ENCODE assay signal across 8 cellular contexts in the genomic region with DNA sequence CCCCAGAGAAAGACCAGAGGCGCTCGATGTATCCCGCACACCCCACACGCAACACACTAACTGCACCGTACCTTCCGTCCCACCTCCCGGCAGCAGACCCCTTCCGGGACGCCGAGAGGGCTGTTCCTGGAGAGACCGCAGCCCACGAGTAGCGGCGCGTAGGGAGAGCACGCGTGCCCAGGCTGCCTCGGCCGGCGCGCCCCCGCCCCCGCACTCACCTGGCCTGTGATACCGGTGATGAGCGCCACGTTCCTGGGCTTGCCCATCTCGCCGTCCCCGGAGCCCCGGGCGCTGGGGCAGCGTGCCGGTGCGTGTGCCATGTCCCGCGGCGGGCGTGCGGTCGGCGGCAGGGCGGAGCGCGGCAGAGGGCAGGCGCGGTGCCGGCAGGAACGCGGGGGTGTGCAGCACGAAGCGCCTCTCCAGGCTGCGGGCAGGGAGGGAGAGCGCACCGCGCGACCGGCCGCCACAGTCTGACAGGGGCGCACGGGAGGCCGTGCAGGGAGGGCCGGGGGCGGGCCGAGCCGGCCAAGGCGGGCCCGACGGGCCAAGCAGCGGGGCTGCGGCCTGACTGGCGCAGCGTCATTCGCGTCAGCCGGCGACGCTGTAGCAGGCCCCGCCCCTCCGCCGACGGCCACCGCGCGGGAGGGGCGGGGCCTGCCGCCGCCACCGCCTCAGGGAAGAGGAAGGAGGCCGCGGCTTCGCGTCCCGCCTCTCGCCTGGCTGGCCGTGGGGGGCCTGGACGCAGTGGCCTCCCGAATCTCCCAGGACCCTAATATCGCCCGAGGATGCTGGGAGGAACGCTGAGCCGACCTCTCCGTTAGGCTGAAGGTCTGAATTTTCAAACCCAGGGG. TPM values are rescaled to one million over a fixed set of nuclear protein-coding genes. Genes with fewer than 3 reads are reported as not detected.
A peak's percentile ranks its signal among the peaks of the same experiment; 100 is the strongest.
DNase-seq lines count a peak whose midpoint lies in the region; TF ChIP-seq lines count a peak whose summit lies in the region.

A gene (minus strand): TSS at position 503 of the 851 bp plus-strand sequence.

- TF ChIP-seq RAD21 in SK-N-SH (IDR thresholded peaks at IDR 0.05; ENCODE audit: low read length) = no peak

- no peaks in the 10 kb centered on the region for H3K9me3 Mint-ChIP-seq in H9
- H3K9me3 Mint-ChIP-seq in activated naive CD4-positive, alpha-beta T cell treated with anti-CD3 and anti-CD28 coated beads, Interleukin-2, amount 10 ng/mL, durations not matched to agents 7 days and 5 days = no peaks in the 10 kb centered on the region

- no peaks in the 10 kb centered on the region for H3K36me3 ChIP-seq in MG63
- no peaks in the 10 kb centered on the region for H3K36me3 ChIP-seq in SK-N-SH (replicated peaks in 1 of 2; ENCODE audit: control insufficient read depth in 1 of 2, insufficient read depth in 2 of 2, low read length in 1 of 2)

- no peak within 1 kb of the TSS for H3K56ac ChIP-seq in H9 (ENCODE audit: insufficient read length, low read depth, low read length)

- POLR2A ChIA-PET in SK-N-SH (lab: Yijun Ruan, JAX) = no interaction called here

- H3K27me3 ChIP-seq in H9 (ENCODE audit: insufficient read depth, low read length) (no peaks in the 10 kb centered on the region), MG63 (no peaks in the 10 kb centered on the region), SK-N-SH (ENCODE audit: insufficient read depth) (no peaks in the 10 kb centered on the region)

- TF ChIP-seq CTCF in H9 (conservative IDR thresholded peaks at IDR 0.05) (no peak), SK-N-SH (IDR thresholded peaks at IDR 0.05) (no peak)

- no CpG with 5 or more reads among the region's 102 CpGs for WGBS in H9 (ENCODE audit: extremely low coverage, insufficient read length, low lambda C conversion rate)
- WGBS in SK-N-SH (ENCODE audit: low lambda C conversion rate) = 0% methylated on average over 11 of the region's 102 CpGs

- H3K79me2 ChIP-seq in H9 (ENCODE audit: insufficient read depth, low read length) (peaks cover 2% of the 10 kb centered on the region; the same call in 1 of the 2 replicates), SK-N-SH (ENCODE audit: insufficient read depth) (no peaks in the 10 kb centered on the region)

- no peak within 1 kb of the TSS for H3K23ac ChIP-seq in H9 (ENCODE audit: insufficient read length, low read depth, low read length)

- no peak within 1 kb of the TSS for H2BK12ac ChIP-seq in H9 (ENCODE audit: insufficient read length, low read depth, low read length)

- H3K4me1 ChIP-seq in H9 (ENCODE audit: insufficient read depth, low read length) = peaks cover 8% of the 10 kb centered on the region
- H3K4me1 ChIP-seq in SK-N-SH (ENCODE audit: control insufficient read depth in 1 of 2, insufficient read depth in 2 of 2, low read depth in 1 of 2, low read length in 1 of 2) = peaks cover 0 to 10% of the 10 kb centered on the region in 2 experiments; a peak in 1 of 4 replicates

- H4K91ac ChIP-seq in H9 (ENCODE audit: insufficient read length, low read depth, low read length) = no peak within 1 kb of the TSS

- H3K4me3 ChIP-seq in MG63 = peak within 1 kb of the TSS; percentile 66
- H3K4me3 ChIP-seq in SK-N-SH (ENCODE audit: low read depth in 2 of 2, low read length in 1 of 2) = peak within 1 kb of the TSS; percentile 82 to 98

- no peak within 1 kb of the TSS for H4K5ac ChIP-seq in H9 (ENCODE audit: insufficient read length, low read depth, low read length)

- no peak within 1 kb of the TSS for H3T11ph ChIP-seq in H9 (ENCODE audit: low read length)

- no peaks in the 10 kb centered on the region for H4K20me1 ChIP-seq in H9 (ENCODE audit: control insufficient read depth, insufficient read depth, insufficient read length)
- no peaks in the 10 kb centered on the region for H4K20me1 ChIP-seq in SK-N-SH (ENCODE audit: insufficient read depth)

- H3K18ac ChIP-seq in H9 (ENCODE audit: insufficient read length, low read depth, low read length) = peak within 1 kb of the TSS; percentile 44

- H2BK15ac ChIP-seq in H9 (ENCODE audit: low read depth, low read length) = no peak within 1 kb of the TSS

- H3K79me1 ChIP-seq in H9 (ENCODE audit: insufficient read depth, low read depth, low read length, poor library complexity, severe bottlenecking) = no peaks in the 10 kb centered on the region

- H2BK5ac ChIP-seq in H9 (ENCODE audit: insufficient read length, low read length) = no peak within 1 kb of the TSS

- peaks cover 8% of the 10 kb centered on the region for H3K23me2 ChIP-seq in H9 (ENCODE audit: insufficient read length, low read depth, low read length, poor library complexity, severe bottlenecking)

- H3K9me3 ChIP-seq in H9 (ENCODE audit: control insufficient read depth, low read depth, low read length) (no peaks in the 10 kb centered on the region), MG63 (no peaks in the 10 kb centered on the region), SK-N-SH (no peaks in the 10 kb centered on the region)

- H3K4ac ChIP-seq in H9 (ENCODE audit: low read depth, low read length) = no peak within 1 kb of the TSS

- DNase-seq in GF-D8 (lab: John Stamatoyannopoulos, UW) (peak; percentile 67), H9 (peak; percentile 86), MG63 (peak; percentile 81), SK-N-SH (peak; percentile 98), germinal center (ENCODE audit: low spot score) (peak; percentile 97), occipital lobe (lab: John Stamatoyannopoulos, UW) (peak; percentile 84), superior temporal gyrus (ENCODE audit: extremely low spot score) (peak; percentile 88)
- peak; percentile 86 for DNase-seq in activated naive CD4-positive, alpha-beta T cell treated with anti-CD3 and anti-CD28 coated beads, Interleukin-2, amount 10 ng/mL, durations not matched to agents 7 days and 5 days

- peak within 1 kb of the TSS; percentile 75 for H3K14ac ChIP-seq in H9 (ENCODE audit: insufficient read depth, low read length)

- no peaks in the 10 kb centered on the region for H3F3A ChIP-seq in SK-N-SH (replicated peaks; ENCODE audit: insufficient read depth)

- no peak within 1 kb of the TSS for H4K8ac ChIP-seq in H9 (replicated peaks; ENCODE audit: insufficient read length, low read depth, low read length)

- H3K9me2 ChIP-seq in SK-N-SH = no peaks in the 10 kb centered on the region

- H2AFZ ChIP-seq in H9 (ENCODE audit: low read length) (peak within 1 kb of the TSS; percentile 35), SK-N-SH (ENCODE audit: low read depth) (peak within 1 kb of the TSS; percentile 99)

- H3K27me3 Mint-ChIP-seq in H9 (ENCODE audit: low read depth) = peaks cover 9% of the 10 kb centered on the region; the same call in 1 of the 2 replicates
- no peaks in the 10 kb centered on the region for H3K27me3 Mint-ChIP-seq in activated naive CD4-positive, alpha-beta T cell treated with anti-CD3 and anti-CD28 coated beads, Interleukin-2, amount 10 ng/mL, durations not matched to agents 7 days and 5 days

- no peak within 1 kb of the TSS for H2BK20ac ChIP-seq in H9 (ENCODE audit: low read depth, low read length, poor library complexity, severe bottlenecking)

- H3K36me3 Mint-ChIP-seq in H9 (ENCODE audit: insufficient read depth in 1 of 3, low read depth in 3 of 3) = no peaks in the 10 kb centered on the region; a peak in 2 of 7 replicates
- peaks cover 19% of the 10 kb centered on the region for H3K36me3 Mint-ChIP-seq in activated naive CD4-positive, alpha-beta T cell treated with anti-CD3 and anti-CD28 coated beads, Interleukin-2, amount 10 ng/mL, durations not matched to agents 7 days and 5 days

- CTCF ChIA-PET in SK-N-SH (lab: Yijun Ruan, JAX) = interaction anchor here (0.9 to 1.5 kb wide), 2 partner anchors 639 to 649 kb away, joined by 3 to 6 read pairs; no protein-coding TSS in a partner anchor
- CTCF ChIA-PET in activated naive CD4-positive, alpha-beta T cell treated with anti-CD3 and anti-CD28 coated beads, Interleukin-2, amount 10 ng/mL, durations not matched to agents 7 days and 5 days (lab: Charles Lee) = no interaction called here

- H2AK5ac ChIP-seq in H9 (ENCODE audit: insufficient read length, low read length) = no peak within 1 kb of the TSS

- H3K4me2 ChIP-seq in H9 (ENCODE audit: insufficient read depth, insufficient read length, low read length) = peak within 1 kb of the TSS; percentile 76
- H3K4me2 ChIP-seq in SK-N-SH = peak within 1 kb of the TSS; percentile 92

- H2BK120ac ChIP-seq in H9 (ENCODE audit: low read depth, low read length, poor library complexity, severe bottlenecking) = no peak within 1 kb of the TSS

- peaks cover 42 to 44% of the 10 kb centered on the region in 2 experiments for H3K4me1 Mint-ChIP-seq in H9
- H3K4me1 Mint-ChIP-seq in activated naive CD4-positive, alpha-beta T cell treated with anti-CD3 and anti-CD28 coated beads, Interleukin-2, amount 10 ng/mL, durations not matched to agents 7 days and 5 days = peaks cover 44% of the 10 kb centered on the region

- peak within 1 kb of the TSS; percentile 92 to 96 for H3K4me3 Mint-ChIP-seq in H9
- H3K4me3 Mint-ChIP-seq in activated naive CD4-positive, alpha-beta T cell treated with anti-CD3 and anti-CD28 coated beads, Interleukin-2, amount 10 ng/mL, durations not matched to agents 7 days and 5 days = peak within 1 kb of the TSS; percentile 87

- H3K9ac ChIP-seq in H9 (ENCODE audit: extremely low read depth, insufficient read length, low read length) (peak within 1 kb of the TSS; percentile 30), SK-N-SH (peak within 1 kb of the TSS; percentile 80)

- H3K27ac ChIP-seq in H9 (ENCODE audit: insufficient read length, low read depth, low read length) (no peak within 1 kb of the TSS), SK-N-SH (ENCODE audit: low read depth in 2 of 2, low read length in 1 of 2) (peak within 1 kb of the TSS; percentile 60 to 71; a peak in 3 of 4 replicates)

- H3K27ac Mint-ChIP-seq in H9 = peak within 1 kb of the TSS; percentile 72 to 93 (median 87); a peak in 5 of 7 replicates
- peak within 1 kb of the TSS; percentile 94 for H3K27ac Mint-ChIP-seq in activated naive CD4-positive, alpha-beta T cell treated with anti-CD3 and anti-CD28 coated beads, Interleukin-2, amount 10 ng/mL, durations not matched to agents 7 days and 5 days

- TF ChIP-seq EP300 in SK-N-SH (IDR thresholded peaks at IDR 0.05; ENCODE audit: borderline replicate concordance in 1 of 2, low read depth in 1 of 2, low read length in 1 of 2) = peak in 1 of 2 experiments; percentile 53; a peak in 1 of 4 replicates

TF ChIP-seq in SK-N-SH, 30 proteins besides CTCF, POLR2A, EP300 and RAD21 (continues in another document):
- no peak for TF ChIP-seq TCF12 (IDR thresholded peaks at IDR 0.05)

RNA-seq across cellular contexts. Expression of the gene that starts here (rescaled TPM):
- total RNA-seq in H9 (2021) (27.6 and 27.8 TPM in 2 replicates), occipital lobe (6.1 TPM)
- 0.22 and 1.8 TPM in 2 replicates for total RNA-seq in MG63 (2014; rRNA removed; shearing (Covaris generic); ENCODE audit: low replicate concordance)
- 12.0 and 12.3 TPM in 2 replicates for polyA plus RNA-seq in SK-N-SH (2012; rRNA removed)
- 17.1 and 27.9 TPM in 2 replicates for polyA plus RNA-seq in SK-N-SH (2012; cell fraction: cytosol; rRNA removed)
- polyA plus RNA-seq in SK-N-SH (2012; cell fraction: nucleus; rRNA removed) = 8.3 and 9.1 TPM in 2 replicates
